In the genomic region with DNA sequence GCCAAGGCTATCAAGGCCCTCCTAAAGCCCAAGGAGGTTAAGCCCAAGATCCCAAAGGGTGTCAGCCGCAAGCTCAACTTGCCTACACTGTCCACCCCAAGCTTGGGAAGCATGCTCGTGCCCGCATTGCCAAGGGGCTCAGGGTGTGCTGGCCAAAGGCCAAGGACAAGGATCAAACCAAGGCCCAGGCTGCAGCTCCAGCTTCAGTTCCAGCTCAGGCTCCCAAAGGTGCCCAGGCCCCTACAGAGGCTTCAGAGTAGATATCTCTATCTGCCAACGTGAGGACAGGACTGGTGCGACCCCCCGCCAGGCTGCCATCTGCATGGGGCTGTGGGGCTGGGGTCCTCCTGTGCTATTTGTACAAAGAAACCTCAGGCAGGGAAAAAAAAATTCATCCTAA, we compare ENCODE assay signal across 17 cellular contexts. TPM values are rescaled to one million over a fixed set of nuclear protein-coding genes. Genes with fewer than 3 reads are reported as not detected.
DNase-seq lines count a peak whose midpoint lies in the region; ATAC-seq and TF ChIP-seq lines count a peak whose summit lies in the region.
"Had no signal": no experiment of that assay in that cellular context is flagged by ENCODE, and none has a peak within 500 bp of the region (broad histone marks: within the 10 kb centered on the region; RNA-seq: fewer than 3 reads in every experiment).

No MANE protein-coding gene starts in this region.

- H3K9me3 ChIP-seq in SJCRH30 (replicated peaks), result no peaks in the 10 kb centered on the region
- no peaks in the 10 kb centered on the region for H3K9me3 ChIP-seq in heart right ventricle

- ATAC-seq in heart right ventricle, result no peak
- ATAC-seq in HG03342 (IDR thresholded peaks at IDR 0.05; ENCODE audit: unreplicated experiment), result no peak
- ATAC-seq: activated T-cell treated with anti-CD3 and anti-CD28 coated beads, Interleukin-2, amount 50 U/mL, for 4 hours; HCT116; stimulated activated naive B cell treated with anti-CD40 and anti-IgM and Interleukin-4, amounts not matched to agents 10 μg/mL and 1 μg/mL and 100 μg/mL, for 72 hours had no signal

- intact Hi-C loops in heart right ventricle (cut with DNase I), result loop anchor here in 4 of 10 donors (5.0 to 10.0 kb wide), 4 partner anchors 38 to 744 kb away; a partner anchor contains a TSS

- H3K4me3 Mint-ChIP-seq in activated T-cell treated with anti-CD3 and anti-CD28 coated beads, Interleukin-2, amount 50 U/mL, for 24 hours, result peak overlapping the region; percentile 88
- H3K4me3 Mint-ChIP-seq: stimulated activated naive B cell treated with anti-CD40 and anti-IgM and Interleukin-4, amounts not matched to agents 10 μg/mL and 1 μg/mL and 100 μg/mL, for 72 hours had no signal

- no peaks in the 10 kb centered on the region; the same call in 1 of the 2 replicates for H3K36me3 ChIP-seq in SJCRH30
- no peaks in the 10 kb centered on the region for H3K36me3 ChIP-seq in heart right ventricle
- H3K36me3 ChIP-seq: WERI-Rb-1 had no signal

- H3K27me3 Mint-ChIP-seq in activated T-cell treated with anti-CD3 and anti-CD28 coated beads, Interleukin-2, amount 50 U/mL, for 24 hours, result peaks cover 45% of the 10 kb centered on the region

- 58 to 72% methylated on average over 6 of the region's 6 CpGs for WGBS in heart right ventricle, 2 donors

- H3K9me3 Mint-ChIP-seq in activated T-cell treated with anti-CD3 and anti-CD28 coated beads, Interleukin-2, amount 50 U/mL, for 24 hours, result no peaks in the 10 kb centered on the region
- H3K9me3 Mint-ChIP-seq: activated T-cell treated with anti-CD3 and anti-CD28 coated beads, Interleukin-2, amount 50 U/mL, for 4 hours; stimulated activated naive B cell treated with anti-CD40 and anti-IgM and Interleukin-4, amounts not matched to agents 10 μg/mL and 1 μg/mL and 100 μg/mL, for 72 hours had no signal

- no peak for TF ChIP-seq CTCF in heart right ventricle (IDR thresholded peaks at IDR 0.05)
- TF ChIP-seq CTCF in GM13977 (IDR thresholded peaks at IDR 0.05; ENCODE audit: extremely low read depth, insufficient read depth, missing control alignments), result no peak

- H3K36me3 Mint-ChIP-seq in activated T-cell treated with anti-CD3 and anti-CD28 coated beads, Interleukin-2, amount 50 U/mL, for 24 hours (ENCODE audit: low read depth), result peaks cover 6% of the 10 kb centered on the region

- in situ Hi-C loops in GM13977 (cut with MboI; ENCODE audit: low pct_unique_long_range_greater_than_20kb, low sequenced_read_pairs, unreplicated experiment), result no loop called here

- H3K27me3 ChIP-seq in SJCRH30 (no peaks in the 10 kb centered on the region), heart right ventricle (peaks cover 0 to 49% (median 22%) of the 10 kb centered on the region in 7 donors)

- H3K4me1 Mint-ChIP-seq in activated T-cell treated with anti-CD3 and anti-CD28 coated beads, Interleukin-2, amount 50 U/mL, for 24 hours (ENCODE audit: low read depth), result peaks cover 62% of the 10 kb centered on the region

- H3K4me1 ChIP-seq in SJCRH30 (peaks cover 23% of the 10 kb centered on the region), heart right ventricle (peaks cover 0 to 33% (median 14%) of the 10 kb centered on the region in 9 donors)

- H3K27ac ChIP-seq in SJCRH30 (no peak overlapping the region), heart right ventricle (peak overlapping the region in 9 of 10 donors; percentile 77 to 99 (median 93))
- H3K27ac ChIP-seq: WERI-Rb-1 had no signal

- DNase-seq in activated T-cell treated with anti-CD3 and anti-CD28 coated beads, Interleukin-2, amount 50 U/mL, for 24 hours, result no peak
- DNase-seq in activated T-cell treated with anti-CD3 and anti-CD28 coated beads for 4 hours (no peak), SJCRH30 (peak in 1 of 2 experiments; percentile 4), heart right ventricle (peak; percentile 25 to 39), retina (peak; percentile 40), GM13977 (ENCODE audit: low spot score) (no peak), NAMALWA (ENCODE audit: low spot score) (no peak)
- DNase-seq: activated T-cell treated with anti-CD3 and anti-CD28 coated beads, Interleukin-2, amount 50 U/mL, for 4 hours; DMS79 treated with DMSO at 0.1 percent for 48 hours; IMR-90; NCI-H1417 treated with DMSO at 0.1 percent for 48 hours; NCI-H526 treated with DMSO at 0.1 percent for 48 hours; stimulated activated CD4-positive, alpha-beta T cell treated with anti-CD3 and anti-CD28 coated beads, Interleukin-4, amount 100 ng/mL, for 1 hour; stimulated activated naive B cell treated with anti-CD40 and anti-IgM and Interleukin-4, amounts not matched to agents 10 μg/mL and 1 μg/mL and 100 μg/mL, for 72 hours; WERI-Rb-1 had no signal

- no peak overlapping the region for H3K27ac Mint-ChIP-seq in activated T-cell treated with anti-CD3 and anti-CD28 coated beads, Interleukin-2, amount 50 U/mL, for 24 hours
- H3K27ac Mint-ChIP-seq: stimulated activated naive B cell treated with anti-CD40 and anti-IgM and Interleukin-4, amounts not matched to agents 10 μg/mL and 1 μg/mL and 100 μg/mL, for 72 hours had no signal

- H3K4me3 ChIP-seq in SJCRH30 (peak overlapping the region; percentile 75; the same call in 1 of the 2 replicates), heart right ventricle (peak overlapping the region in 9 of 10 donors; percentile 57 to 92 (median 79))

RNA-seq across cellular contexts. Expression of a gene that starts 3.3 kb away (rescaled TPM):
- total RNA-seq in SJCRH30 (2014; rRNA removed; shearing (Covaris generic)), result 15.7 and 18.3 TPM in 2 replicates
- 100 to 1,000 TPM in 1 of 10 donors, 10 to 100 TPM in 9; 35.0 to 109 (median 68.3) TPM for total RNA-seq in heart right ventricle
- 10 to 100 TPM in 1 of 2 donors, 1 to 10 TPM in 1; 4.7 to 13.2 TPM for polyA plus RNA-seq in heart right ventricle

Comparison
In these comparisons a context has a peak if more than half of its experiments do, and no peak if none do; other contexts are left out.
1. DNase-seq: peak in heart right ventricle (2 of 2) and retina (single experiment); none in activated T-cell treated with anti-CD3 and anti-CD28 coated beads, Interleukin-2, amount 50 U/mL, for 24 hours (single experiment), activated T-cell treated with anti-CD3 and anti-CD28 coated beads for 4 hours (single experiment), GM13977 (single experiment) and NAMALWA (single experiment).